In genomic region chr13:72255908-72256307, GRCh38 we compare ENCODE assay signal across 1 cellular context.
TF ChIP-seq lines count a peak whose summit lies in the region.

No MANE protein-coding gene starts in this region.

TF ChIP-seq in GM23338, 12 proteins besides CTCF, POLR2A, EP300 and RAD21 (continued from another document):
- no peak for TF ChIP-seq ZNF462 (CRISPR knock-in tag; IDR thresholded peaks at IDR 0.05)
- TF ChIP-seq ZNF114 (CRISPR knock-in tag; IDR thresholded peaks at IDR 0.05) = no peak
